9 cellular contexts compared by ENCODE assay signal in genomic region chr19:30649934-30650614, GRCh38.
DNase-seq lines count a peak whose midpoint lies in the region; ATAC-seq and TF ChIP-seq lines count a peak whose summit lies in the region.
"Had no signal": no experiment of that assay in that cellular context is flagged by ENCODE, and none has a peak within 500 bp of the region (broad histone marks: within the 10 kb centered on the region; RNA-seq: fewer than 3 reads in every experiment).

No MANE protein-coding gene starts in this region.

- no peaks in the 10 kb centered on the region for H3K79me2 ChIP-seq in GM23338 (replicated peaks; ENCODE audit: insufficient read depth)

- H3K9me3 ChIP-seq in Caco-2, result no peaks in the 10 kb centered on the region

- intact Hi-C loops in Caco-2 (cut with micrococcal nuclease; ENCODE audit: unreplicated experiment), result loop anchor here (1.0 to 2.0 kb wide), 2 partner anchors 423 to 791 kb away; no protein-coding TSS in a partner anchor

- H3K4me1 Mint-ChIP-seq in Caco-2 (ENCODE audit: low read depth, unreplicated experiment), result no peaks in the 10 kb centered on the region
- peaks cover 27% of the 10 kb centered on the region for H3K4me1 Mint-ChIP-seq in GM23338

- H3K36me3 Mint-ChIP-seq in Caco-2 (ENCODE audit: insufficient read depth, unreplicated experiment), result no peaks in the 10 kb centered on the region
- H3K36me3 Mint-ChIP-seq in GM23338 (ENCODE audit: low read depth), result no peaks in the 10 kb centered on the region

- no peaks in the 10 kb centered on the region for H3F3A ChIP-seq in GM23338 (replicated peaks; ENCODE audit: low read depth)

- no peak overlapping the region for H3K27ac ChIP-seq in GM23338 (ENCODE audit: low read depth)

- H3K9me2 ChIP-seq in GM23338 (ENCODE audit: insufficient read depth), result no peaks in the 10 kb centered on the region

- H3K4me1 ChIP-seq in Caco-2 (no peaks in the 10 kb centered on the region), GM23338 (ENCODE audit: insufficient read depth) (peaks cover 13% of the 10 kb centered on the region)

- H3K36me3 ChIP-seq in Caco-2 (ENCODE audit: control insufficient read depth, insufficient read depth, low read length) (no peaks in the 10 kb centered on the region), GM23338 (ENCODE audit: insufficient read depth) (no peaks in the 10 kb centered on the region)

- H3K4me3 ChIP-seq in Caco-2 (ENCODE audit: low read depth, low read length) (no peak overlapping the region), GM23338 (no peak overlapping the region)

- no peak overlapping the region for H3K4me2 ChIP-seq in GM23338

- H2AFZ ChIP-seq in GM23338, result no peak overlapping the region

- CTCF ChIA-PET in Caco-2 (lab: Charles Lee), result interaction anchor here (0.6 kb wide), 3 partner anchors 151 to 1421 kb away, joined by 3 to 4 read pairs (median 3); no protein-coding TSS in a partner anchor

- H3K27me3 ChIP-seq in Caco-2 (replicated peaks; ENCODE audit: control insufficient read depth, insufficient read depth, low read length) (no peaks in the 10 kb centered on the region; the same call in 1 of the 2 replicates), GM23338 (ENCODE audit: insufficient read depth) (no peaks in the 10 kb centered on the region)

- BruUV-seq in Caco-2 (replicated peaks; lab: Mats Ljungman, UMichigan), result no TSS peak

- POLR2A ChIA-PET in Caco-2 (lab: Charles Lee), result no interaction called here

- no peak overlapping the region for H3K27ac Mint-ChIP-seq in Caco-2 (ENCODE audit: unreplicated experiment)
- no peak overlapping the region for H3K27ac Mint-ChIP-seq in GM23338

- peak; percentile 77 to 91 for TF ChIP-seq CTCF in Caco-2 (IDR thresholded peaks at IDR 0.05; ENCODE audit: insufficient read depth in 1 of 2, low read depth in 1 of 2, low read length in 1 of 2, severe bottlenecking in 1 of 2, unreplicated experiment in 1 of 2)
- peak; percentile 85 to 95 for TF ChIP-seq CTCF in GM23338 (conservative IDR thresholded peaks at IDR 0.05; ENCODE audit: low read depth in 2 of 2)

- DNase-seq in Caco-2 (peak in 1 of 2 experiments; percentile 48), GM23338 (ENCODE audit: low spot score) (peak; percentile 79), NCI-H774 (lab: John Stamatoyannopoulos, UW) (peak; percentile 9), astrocyte of the hippocampus (ENCODE audit: low read depth, low spot score) (peak; percentile 66), iris pigment epithelial cell (ENCODE audit: low read depth) (peak; percentile 55), stromal cell of bone marrow (ENCODE audit: low read depth) (peak; percentile 21)
- DNase-seq in activated CD4-positive, CD25-positive, alpha-beta regulatory T cell treated with anti-CD3 and anti-CD28 coated beads, Interleukin-2, amount 50 U/mL, for 72 hours, result no peak
- DNase-seq: right cardiac atrium had no signal

- no peaks in the 10 kb centered on the region for H4K20me1 ChIP-seq in GM23338 (replicated peaks; ENCODE audit: insufficient read depth)

- peaks cover 28% of the 10 kb centered on the region for H3K27me3 Mint-ChIP-seq in Caco-2 (ENCODE audit: insufficient read depth, unreplicated experiment)
- peaks cover 6% of the 10 kb centered on the region for H3K27me3 Mint-ChIP-seq in GM23338 (ENCODE audit: insufficient read depth, low read depth, poor library complexity)

- ATAC-seq in GM23338 (peak; percentile 65), HG03520 (IDR thresholded peaks at IDR 0.05; ENCODE audit: unreplicated experiment) (no peak)

- H3K9me3 Mint-ChIP-seq in Caco-2 (ENCODE audit: unreplicated experiment), result no peaks in the 10 kb centered on the region
- H3K9me3 Mint-ChIP-seq in GM23338, result no peaks in the 10 kb centered on the region

- H3K4me3 Mint-ChIP-seq in Caco-2 (ENCODE audit: unreplicated experiment) (no peak overlapping the region), GM23338 (no peak overlapping the region)

TF ChIP-seq in GM23338, 12 proteins besides CTCF, POLR2A, EP300 and RAD21:
- TF ChIP-seq REST (IDR thresholded peaks at IDR 0.05; ENCODE audit: unreplicated experiment), result no peak
- no peak for TF ChIP-seq JUNB (IDR thresholded peaks at IDR 0.05; ENCODE audit: unreplicated experiment)
- TF ChIP-seq CREB1 (CRISPR knock-in tag; IDR thresholded peaks at IDR 0.05; ENCODE audit: low read depth), result no peak
- no peak for TF ChIP-seq POLR2AphosphoS5 (IDR thresholded peaks at IDR 0.05; ENCODE audit: low read depth)
- TF ChIP-seq ZNF331 (CRISPR knock-in tag; IDR thresholded peaks at IDR 0.05; ENCODE audit: low read depth), result no peak
